Comparison of ENCODE assay signal across 17 cellular contexts in genomic region chr21:33377221-33377620, GRCh38.
"Had no signal": no experiment of that assay in that cellular context is flagged by ENCODE, and none has a peak within 500 bp of the region (broad histone marks: within the 10 kb centered on the region; RNA-seq: fewer than 3 reads in every experiment).

No MANE protein-coding gene starts in this region.

- H3K9me3 ChIP-seq: body of pancreas, ovary, sigmoid colon, spleen, thyroid gland, uterus had no signal

- DNase-seq: activated CD4-positive, alpha-beta T cell treated with anti-CD3 and anti-CD28 coated beads, Interleukin-2, amount 50 U/mL, for 48 hours; activated CD8-positive, alpha-beta memory T cell treated with anti-CD3 and anti-CD28 coated beads, Interleukin-2, amount 10 ng/mL, durations not matched to agents 7 days and 5 days; activated naive CD4-positive, alpha-beta T cell treated with anti-CD3 and anti-CD28 coated beads, Interleukin-2, amount 50 U/mL, for 16 hours; activated T-cell treated with anti-CD3 and anti-CD28 coated beads, Interleukin-2, amount 50 U/mL, for 1 hour; body of pancreas; central memory CD4-positive, alpha-beta T cell; effector CD4-positive, alpha-beta T cell; foreskin fibroblast; left ventricle myocardium superior; ovary; sigmoid colon; spleen; T-cell; T-helper 9 cell; thyroid gland; uterus had no signal

- H3K4me3 ChIP-seq: body of pancreas, coronary artery, ovary, sigmoid colon, spleen, thyroid gland, uterus had no signal

- H3K27me3 ChIP-seq: body of pancreas, ovary, sigmoid colon, thyroid gland, uterus had no signal

- H3K27ac ChIP-seq: body of pancreas, coronary artery, ovary, sigmoid colon, thyroid gland, uterus had no signal

- ATAC-seq: activated CD8-positive, alpha-beta memory T cell treated with anti-CD3 and anti-CD28 coated beads, Interleukin-2, amount 10 ng/mL, durations not matched to agents 7 days and 5 days; body of pancreas; left ventricle myocardium superior; T-cell had no signal

- H3K36me3 ChIP-seq: ovary, sigmoid colon, spleen, thyroid gland, uterus had no signal

- H3K4me1 ChIP-seq: body of pancreas, uterus had no signal
